ENCODE assay signal across 19 cellular contexts in genomic region chr15:100733786-100734185, GRCh38.
DNase-seq lines count a peak whose midpoint lies in the region; ATAC-seq and TF ChIP-seq lines count a peak whose summit lies in the region.
"Had no signal": no experiment of that assay in that cellular context is flagged by ENCODE, and none has a peak within 500 bp of the region (broad histone marks: within the 10 kb centered on the region; RNA-seq: fewer than 3 reads in every experiment).

No MANE protein-coding gene starts in this region.

- H3K27me3 ChIP-seq in breast epithelium (no peaks in the 10 kb centered on the region), thyroid gland (no peaks in the 10 kb centered on the region), GM23338 (ENCODE audit: insufficient read depth) (no peaks in the 10 kb centered on the region)
- H3K27me3 ChIP-seq: left lung had no signal

- H3K4me3 ChIP-seq in AG10803 (ENCODE audit: low read length): no peak overlapping the region
- H3K4me3 ChIP-seq in breast epithelium: no peak overlapping the region
- no peak overlapping the region for H3K4me3 ChIP-seq in thyroid gland (replicated peaks in 1 of 3)
- H3K4me3 ChIP-seq in GM23338: no peak overlapping the region
- H3K4me3 ChIP-seq: left lung, prostate gland had no signal

- H2AFZ ChIP-seq in GM23338: no peak overlapping the region

- no peak for TF ChIP-seq CTCF in AG10803 (conservative IDR thresholded peaks at IDR 0.05; ENCODE audit: low read length)
- no peak for TF ChIP-seq CTCF in breast epithelium (IDR thresholded peaks at IDR 0.05)
- no peak for TF ChIP-seq CTCF in thyroid gland (IDR thresholded peaks at IDR 0.05)
- TF ChIP-seq CTCF in GM23338 (conservative IDR thresholded peaks at IDR 0.05; ENCODE audit: low read depth in 2 of 2): no peak

- WGBS in thyroid gland, 2 donors: 51 to 76% methylated on average over 3 of the region's 3 CpGs

- H3K9me3 ChIP-seq in breast epithelium: no peaks in the 10 kb centered on the region
- H3K9me3 ChIP-seq in thyroid gland: no peaks in the 10 kb centered on the region
- H3K9me3 ChIP-seq: left lung, prostate gland had no signal

- DNase-seq in AG10803 (ENCODE audit: low read depth) (peak; percentile 62), LoVo (ENCODE audit: low spot score) (peak; percentile 34), breast epithelium (ENCODE audit: low spot score in 2 of 2) (no peak), kidney tubule cell (ENCODE audit: low spot score) (peak; percentile 80), thyroid gland (no peak), GM23338 (ENCODE audit: low spot score) (no peak)
- no peak for DNase-seq in stimulated activated CD4-positive, alpha-beta T cell treated with anti-CD3 and anti-CD28 coated beads, Interleukin-4, amount 100 ng/mL, for 4 hours
- DNase-seq: activated CD8-positive, alpha-beta memory T cell treated with anti-CD3 and anti-CD28 coated beads, Interleukin-2, amount 10 ng/mL, durations not matched to agents 7 days and 5 days; activated effector memory CD4-positive, alpha-beta T cell treated with anti-CD3 and anti-CD28 coated beads, Interleukin-2, amount 50 U/mL, for 16 hours; CD8-positive, alpha-beta memory T cell; Karpas-422; left lung; NCI-H1436; NK-92 treated with Interleukin-12 subunit alpha and Interleukin-12 subunit beta, amount 100 ng/mL, for 24 hours; Right ventricle myocardium superior; stimulated activated naive CD8-positive, alpha-beta T cell treated with anti-CD3 and anti-CD28 coated beads, Interleukin-15, amount 100 ng/mL, for 72 hours; T-helper 2 cell had no signal

- ATAC-seq in GM21529 (IDR thresholded peaks at IDR 0.05; ENCODE audit: unreplicated experiment): no peak
- ATAC-seq in GM23338: no peak
- ATAC-seq: activated CD8-positive, alpha-beta memory T cell treated with anti-CD3 and anti-CD28 coated beads, Interleukin-2, amount 10 ng/mL, durations not matched to agents 7 days and 5 days; left lung; stimulated activated naive CD8-positive, alpha-beta T cell treated with anti-CD3 and anti-CD28 coated beads, Interleukin-15, amount 100 ng/mL, for 72 hours had no signal

- H3K79me2 ChIP-seq in GM23338 (replicated peaks; ENCODE audit: insufficient read depth): no peaks in the 10 kb centered on the region

- no peaks in the 10 kb centered on the region for H3K36me3 ChIP-seq in breast epithelium
- no peaks in the 10 kb centered on the region for H3K36me3 ChIP-seq in thyroid gland
- no peaks in the 10 kb centered on the region for H3K36me3 ChIP-seq in GM23338 (ENCODE audit: insufficient read depth)
- H3K36me3 ChIP-seq: left lung, prostate gland had no signal

- peak overlapping the region; percentile 87 to 89 for H3K27ac ChIP-seq in breast epithelium
- H3K27ac ChIP-seq in thyroid gland: no peak overlapping the region
- no peak overlapping the region for H3K27ac ChIP-seq in GM23338 (ENCODE audit: low read depth)
- H3K27ac ChIP-seq: left lung had no signal

- no peaks in the 10 kb centered on the region; the same call in 2 of the 3 replicates for H3K36me3 Mint-ChIP-seq in GM23338 (ENCODE audit: low read depth)
- H3K36me3 Mint-ChIP-seq: activated CD8-positive, alpha-beta memory T cell treated with anti-CD3 and anti-CD28 coated beads, Interleukin-2, amount 10 ng/mL, durations not matched to agents 7 days and 5 days; CD8-positive, alpha-beta memory T cell had no signal

- H3K9me3 Mint-ChIP-seq in GM23338: no peaks in the 10 kb centered on the region

- no peak overlapping the region for H3K4me3 Mint-ChIP-seq in GM23338
- H3K4me3 Mint-ChIP-seq: activated CD8-positive, alpha-beta memory T cell treated with anti-CD3 and anti-CD28 coated beads, Interleukin-2, amount 10 ng/mL, durations not matched to agents 7 days and 5 days; CD8-positive, alpha-beta memory T cell; stimulated activated naive CD8-positive, alpha-beta T cell treated with anti-CD3 and anti-CD28 coated beads, Interleukin-15, amount 100 ng/mL, for 72 hours had no signal

- no peak overlapping the region for H3K4me2 ChIP-seq in GM23338

- H3K4me1 ChIP-seq in breast epithelium: peaks cover 10 to 12% of the 10 kb centered on the region in 2 donors
- H3K4me1 ChIP-seq in thyroid gland: peaks cover 0 to 9% of the 10 kb centered on the region in 2 donors
- H3K4me1 ChIP-seq in GM23338 (ENCODE audit: insufficient read depth): no peaks in the 10 kb centered on the region
- H3K4me1 ChIP-seq: left lung had no signal

- no peaks in the 10 kb centered on the region for H3F3A ChIP-seq in GM23338 (replicated peaks; ENCODE audit: low read depth)

- intact Hi-C loops in breast epithelium (cut with DNase I; ENCODE audit: low total_unique reads): no loop called here
- intact Hi-C loops in thyroid gland (cut with DNase I): no loop called here

- H4K20me1 ChIP-seq in GM23338 (replicated peaks; ENCODE audit: insufficient read depth): no peaks in the 10 kb centered on the region

- TF ChIP-seq POLR2A in breast epithelium (IDR thresholded peaks at IDR 0.05) (no peak), thyroid gland (IDR thresholded peaks at IDR 0.05) (no peak)

- H3K4me1 Mint-ChIP-seq in GM23338: no peaks in the 10 kb centered on the region
- H3K4me1 Mint-ChIP-seq: activated CD8-positive, alpha-beta memory T cell treated with anti-CD3 and anti-CD28 coated beads, Interleukin-2, amount 10 ng/mL, durations not matched to agents 7 days and 5 days; CD8-positive, alpha-beta memory T cell; stimulated activated naive CD8-positive, alpha-beta T cell treated with anti-CD3 and anti-CD28 coated beads, Interleukin-15, amount 100 ng/mL, for 72 hours had no signal

- H3K27ac Mint-ChIP-seq in GM23338: no peak overlapping the region
- H3K27ac Mint-ChIP-seq: activated CD8-positive, alpha-beta memory T cell treated with anti-CD3 and anti-CD28 coated beads, Interleukin-2, amount 10 ng/mL, durations not matched to agents 7 days and 5 days; CD8-positive, alpha-beta memory T cell; stimulated activated naive CD8-positive, alpha-beta T cell treated with anti-CD3 and anti-CD28 coated beads, Interleukin-15, amount 100 ng/mL, for 72 hours had no signal

- H3K27me3 Mint-ChIP-seq in GM23338 (ENCODE audit: insufficient read depth, low read depth, poor library complexity): peaks cover 6% of the 10 kb centered on the region

- H3K9me2 ChIP-seq in GM23338 (ENCODE audit: insufficient read depth): peaks cover 9% of the 10 kb centered on the region; the same call in 1 of the 2 replicates

TF ChIP-seq in GM23338, 12 proteins besides CTCF, POLR2A, EP300 and RAD21 (continues in another document):
- no peak for TF ChIP-seq ZNF114 (CRISPR knock-in tag; IDR thresholded peaks at IDR 0.05)
- TF ChIP-seq, protein P1, sequence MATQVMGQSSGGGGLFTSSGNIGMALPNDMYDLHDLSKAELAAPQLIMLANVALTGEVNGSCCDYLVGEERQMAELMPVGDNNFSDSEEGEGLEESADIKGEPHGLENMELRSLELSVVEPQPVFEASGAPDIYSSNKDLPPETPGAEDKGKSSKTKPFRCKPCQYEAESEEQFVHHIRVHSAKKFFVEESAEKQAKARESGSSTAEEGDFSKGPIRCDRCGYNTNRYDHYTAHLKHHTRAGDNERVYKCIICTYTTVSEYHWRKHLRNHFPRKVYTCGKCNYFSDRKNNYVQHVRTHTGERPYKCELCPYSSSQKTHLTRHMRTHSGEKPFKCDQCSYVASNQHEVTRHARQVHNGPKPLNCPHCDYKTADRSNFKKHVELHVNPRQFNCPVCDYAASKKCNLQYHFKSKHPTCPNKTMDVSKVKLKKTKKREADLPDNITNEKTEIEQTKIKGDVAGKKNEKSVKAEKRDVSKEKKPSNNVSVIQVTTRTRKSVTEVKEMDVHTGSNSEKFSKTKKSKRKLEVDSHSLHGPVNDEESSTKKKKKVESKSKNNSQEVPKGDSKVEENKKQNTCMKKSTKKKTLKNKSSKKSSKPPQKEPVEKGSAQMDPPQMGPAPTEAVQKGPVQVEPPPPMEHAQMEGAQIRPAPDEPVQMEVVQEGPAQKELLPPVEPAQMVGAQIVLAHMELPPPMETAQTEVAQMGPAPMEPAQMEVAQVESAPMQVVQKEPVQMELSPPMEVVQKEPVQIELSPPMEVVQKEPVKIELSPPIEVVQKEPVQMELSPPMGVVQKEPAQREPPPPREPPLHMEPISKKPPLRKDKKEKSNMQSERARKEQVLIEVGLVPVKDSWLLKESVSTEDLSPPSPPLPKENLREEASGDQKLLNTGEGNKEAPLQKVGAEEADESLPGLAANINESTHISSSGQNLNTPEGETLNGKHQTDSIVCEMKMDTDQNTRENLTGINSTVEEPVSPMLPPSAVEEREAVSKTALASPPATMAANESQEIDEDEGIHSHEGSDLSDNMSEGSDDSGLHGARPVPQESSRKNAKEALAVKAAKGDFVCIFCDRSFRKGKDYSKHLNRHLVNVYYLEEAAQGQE (IDR thresholded peaks at IDR 0.05; ENCODE audit: unreplicated experiment): no peak
- no peak for TF ChIP-seq ZNF331 (CRISPR knock-in tag; IDR thresholded peaks at IDR 0.05; ENCODE audit: low read depth)
- TF ChIP-seq, protein P2, sequence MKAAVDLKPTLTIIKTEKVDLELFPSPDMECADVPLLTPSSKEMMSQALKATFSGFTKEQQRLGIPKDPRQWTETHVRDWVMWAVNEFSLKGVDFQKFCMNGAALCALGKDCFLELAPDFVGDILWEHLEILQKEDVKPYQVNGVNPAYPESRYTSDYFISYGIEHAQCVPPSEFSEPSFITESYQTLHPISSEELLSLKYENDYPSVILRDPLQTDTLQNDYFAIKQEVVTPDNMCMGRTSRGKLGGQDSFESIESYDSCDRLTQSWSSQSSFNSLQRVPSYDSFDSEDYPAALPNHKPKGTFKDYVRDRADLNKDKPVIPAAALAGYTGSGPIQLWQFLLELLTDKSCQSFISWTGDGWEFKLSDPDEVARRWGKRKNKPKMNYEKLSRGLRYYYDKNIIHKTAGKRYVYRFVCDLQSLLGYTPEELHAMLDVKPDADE (IDR thresholded peaks at IDR 0.05): no peak
- no peak for TF ChIP-seq POLR2AphosphoS5 (IDR thresholded peaks at IDR 0.05; ENCODE audit: low read depth)

Comparison
In these comparisons a context has a peak if more than half of its experiments do, and no peak if none do; other contexts are left out.
1. DNase-seq: peak in AG10803 (single experiment), LoVo (single experiment) and kidney tubule cell (single experiment); none in breast epithelium (0 of 2), stimulated activated CD4-positive, alpha-beta T cell treated with anti-CD3 and anti-CD28 coated beads, Interleukin-4, amount 100 ng/mL, for 4 hours (0 of 2), thyroid gland (0 of 2) and GM23338 (single experiment).
2. H3K27ac ChIP-seq: peak in breast epithelium (2 of 2); none in thyroid gland (0 of 3) and GM23338 (single experiment).